ENCODE assay signal across 8 cellular contexts in genomic region chr3:126703512-126704493, GRCh38. TPM values are rescaled to one million over a fixed set of nuclear protein-coding genes. Genes with fewer than 3 reads are reported as not detected.
DNase-seq lines count a peak whose midpoint lies in the region; ATAC-seq and TF ChIP-seq lines count a peak whose summit lies in the region.

TSS of gene CHCHD6 (plus strand) at chr3:126704240. CDS start at chr3:126704313, 73 bp downstream.

- H3K27me3 ChIP-seq in AG04450 (ENCODE audit: control insufficient read depth, insufficient read depth, low read length) (peaks cover 7% of the 10 kb centered on the region), smooth muscle cell (ENCODE audit: low read depth) (no peaks in the 10 kb centered on the region)

- H3K9me3 Mint-ChIP-seq in activated B cell treated with CpG ODN at 0.5 μM for 24 hours: peaks cover 2% of the 10 kb centered on the region

- TF ChIP-seq CTCF in AG04450 (IDR thresholded peaks at IDR 0.05; ENCODE audit: low read depth, low read length): peak; percentile 32
- TF ChIP-seq CTCF in activated B cell treated with CpG ODN at 0.5 μM for 24 hours (IDR thresholded peaks at IDR 0.05): no peak
- no peak for TF ChIP-seq CTCF in cardiac fibroblast (IDR thresholded peaks at IDR 0.05; ENCODE audit: low read depth, low read length)
- TF ChIP-seq CTCF in smooth muscle cell (IDR thresholded peaks at IDR 0.05; ENCODE audit: borderline replicate concordance, insufficient read depth, poor library complexity, severe bottlenecking): no peak

- peaks cover 17% of the 10 kb centered on the region for H3K4me1 Mint-ChIP-seq in activated B cell treated with CpG ODN at 0.5 μM for 24 hours

- peaks cover 10% of the 10 kb centered on the region for H3K4me1 ChIP-seq in smooth muscle cell (ENCODE audit: low read depth)

- peak within 1 kb of the TSS; percentile 86 for H2AFZ ChIP-seq in smooth muscle cell (ENCODE audit: low read depth)

- H3K36me3 ChIP-seq in smooth muscle cell (ENCODE audit: low read depth): no peaks in the 10 kb centered on the region

- H3K27me3 Mint-ChIP-seq in activated B cell treated with CpG ODN at 0.5 μM for 24 hours: peaks cover 32% of the 10 kb centered on the region

- peaks cover 3% of the 10 kb centered on the region for H3K79me2 ChIP-seq in smooth muscle cell (ENCODE audit: low read depth)

- intact Hi-C loops in activated B cell treated with CpG ODN at 0.5 μM for 24 hours (cut with micrococcal nuclease): loop anchor here (1.0 to 10.0 kb wide), 9 partner anchors 207 to 1348 kb away; partner anchors contain the start of genes KLF15, MCM2, SEC61A1 and SLC41A3

- peak within 1 kb of the TSS; percentile 74 for H3K27ac Mint-ChIP-seq in activated B cell treated with CpG ODN at 0.5 μM for 24 hours

- 5% methylated on average over 66 of the region's 69 CpGs for WGBS in smooth muscle cell (ENCODE audit: low lambda C conversion rate)

- H3K27ac ChIP-seq in AG04450 (ENCODE audit: low read depth, low read length) (no peak within 1 kb of the TSS), smooth muscle cell (ENCODE audit: low read depth) (no peak within 1 kb of the TSS)

- no peak within 1 kb of the TSS for H3K9ac ChIP-seq in smooth muscle cell (ENCODE audit: low read depth)

- H3K4me3 ChIP-seq in AG04450 (ENCODE audit: low read depth, low read length) (peak within 1 kb of the TSS; percentile 90), cardiac fibroblast (replicated peaks in 1 of 2; ENCODE audit: low read depth in 2 of 2, low read length in 2 of 2) (peak within 1 kb of the TSS; percentile 82 to 86), smooth muscle cell (peak within 1 kb of the TSS; percentile 83)

- no peaks in the 10 kb centered on the region; the same call in 1 of the 2 replicates for H3K9me3 ChIP-seq in AG04450 (ENCODE audit: control insufficient read depth, insufficient read depth, low read length)
- H3K9me3 ChIP-seq in smooth muscle cell (replicated peaks; ENCODE audit: low read depth): no peaks in the 10 kb centered on the region

- peaks cover 3% of the 10 kb centered on the region for H3K36me3 Mint-ChIP-seq in activated B cell treated with CpG ODN at 0.5 μM for 24 hours (ENCODE audit: low read depth)

- H3K4me3 Mint-ChIP-seq in activated B cell treated with CpG ODN at 0.5 μM for 24 hours: peak within 1 kb of the TSS; percentile 99

- DNase-seq in AG04450 (ENCODE audit: low read depth, low spot score) (peak; percentile 91), NCI-H2227 (lab: John Stamatoyannopoulos, UW; ENCODE audit: unreplicated experiment) (peak; percentile 96), activated B cell treated with CpG ODN at 0.5 μM for 24 hours (peak; percentile 94), cardiac fibroblast (ENCODE audit: low read depth in 2 of 2) (peak; percentile 95 to 97), iPS-NIHi7 (ENCODE audit: extremely low spot score) (peak; percentile 98), smooth muscle cell (lab: John Stamatoyannopoulos, UW; ENCODE audit: unreplicated experiment) (peak; percentile 87)

- POLR2A ChIA-PET in AG04450 (lab: Yijun Ruan, JAX): no interaction called here
- POLR2A ChIA-PET in activated B cell treated with CpG ODN at 0.5 μM for 24 hours (lab: Charles Lee): no interaction called here

- H4K20me1 ChIP-seq in smooth muscle cell (ENCODE audit: low read depth): no peaks in the 10 kb centered on the region

- ATAC-seq in GM18873 (IDR thresholded peaks at IDR 0.05; ENCODE audit: low FRiP score, unreplicated experiment): peak; percentile 82
- peak; percentile 96 for ATAC-seq in HG03159 (IDR thresholded peaks at IDR 0.05; ENCODE audit: unreplicated experiment)
- ATAC-seq in activated B cell treated with CpG ODN at 0.5 μM for 24 hours (ENCODE audit: low read depth): peak; percentile 96

- H3K4me2 ChIP-seq in smooth muscle cell: peak within 1 kb of the TSS; percentile 95

- no peaks in the 10 kb centered on the region for H3F3A ChIP-seq in smooth muscle cell (ENCODE audit: low read depth)

- CTCF ChIA-PET in AG04450 (lab: Charles Lee) (interaction anchor here (0.6 to 1.8 kb wide), 8 partner anchors 9 to 281 kb away, joined by 3 to 9 read pairs (median 4); partner anchors contain the start of gene PLXNA1), activated B cell treated with CpG ODN at 0.5 μM for 24 hours (lab: Charles Lee) (no interaction called here)

RNA-seq across cellular contexts. Expression of gene CHCHD6, which starts in this region (rescaled TPM):
- 14.0 and 16.5 TPM in 2 replicates for polyA plus RNA-seq in AG04450 (2011; rRNA removed)
- 6.7 and 7.1 TPM in 2 replicates for polyA minus RNA-seq in AG04450 (2011; rRNA and poly(A)+ RNA removed)
- total RNA-seq in activated B cell treated with CpG ODN at 0.5 μM for 24 hours: 7.5 and 10.0 TPM in 2 replicates
- total RNA-seq in smooth muscle cell: 6.7 and 8.9 TPM in 2 replicates
- 24.3 and 27.2 TPM in 2 replicates for polyA plus RNA-seq in smooth muscle cell
